In the genomic region with DNA sequence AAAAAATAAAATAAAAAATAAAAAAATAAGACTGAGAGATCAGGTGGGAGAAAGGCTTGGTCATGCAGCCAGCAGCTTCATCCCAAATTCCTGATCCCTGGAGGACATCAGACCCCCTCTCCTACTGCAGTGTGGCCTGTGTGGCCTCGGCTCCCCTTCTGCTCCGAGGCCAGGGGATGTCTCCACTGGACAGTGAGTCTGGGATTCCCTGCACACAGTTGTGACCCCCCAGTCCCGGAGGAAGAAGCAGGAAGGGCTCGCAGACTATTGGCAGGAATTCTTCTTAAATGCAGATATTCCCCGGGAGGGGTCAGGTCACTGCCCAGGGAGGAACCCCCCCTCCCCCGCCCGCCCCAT, we compare ENCODE assay signal across 8 cellular contexts. TPM values are rescaled to one million over a fixed set of nuclear protein-coding genes. Genes with fewer than 3 reads are reported as not detected.
DNase-seq lines count a peak whose midpoint lies in the region; ATAC-seq and TF ChIP-seq lines count a peak whose summit lies in the region.

No MANE protein-coding gene starts in this region.

- H3K27ac Mint-ChIP-seq in Caco-2 (ENCODE audit: unreplicated experiment) (no peak overlapping the region), neural progenitor cell (no peak overlapping the region)
- H3K27ac Mint-ChIP-seq in CD4-positive, alpha-beta memory T cell = no peak overlapping the region

- H3K36me3 Mint-ChIP-seq in Caco-2 (ENCODE audit: insufficient read depth, unreplicated experiment) (peaks cover 6% of the 10 kb centered on the region), neural progenitor cell (peaks cover 20% of the 10 kb centered on the region)
- peaks cover 0 to 4% of the 10 kb centered on the region in 2 donors for H3K36me3 Mint-ChIP-seq in CD4-positive, alpha-beta memory T cell

- H3K9me3 Mint-ChIP-seq in Caco-2 (ENCODE audit: unreplicated experiment) = no peaks in the 10 kb centered on the region
- H3K9me3 Mint-ChIP-seq in neural progenitor cell = peaks cover 37% of the 10 kb centered on the region
- peaks cover 0 to 3% (median 1%) of the 10 kb centered on the region in 8 donors for H3K9me3 Mint-ChIP-seq in CD4-positive, alpha-beta memory T cell

- peak overlapping the region; percentile 70 for H2AFZ ChIP-seq in neural progenitor cell (replicated peaks)

- POLR2A ChIA-PET in Caco-2 (lab: Charles Lee) = interaction anchor here (0.6 to 1.4 kb wide), 7 partner anchors 16 to 997 kb away, joined by 3 to 6 read pairs (median 5); no protein-coding TSS in a partner anchor
- POLR2A ChIA-PET in CD4-positive, alpha-beta memory T cell (lab: Charles Lee; ENCODE audit: partially characterized antibody) = no interaction called here

- peaks cover 5% of the 10 kb centered on the region for H3F3A ChIP-seq in neural progenitor cell (ENCODE audit: low read depth)

- H3K9me3 ChIP-seq in Caco-2 (no peaks in the 10 kb centered on the region), HUES64 (ENCODE audit: insufficient read depth, low read depth, low read length) (no peaks in the 10 kb centered on the region), ectodermal cell (ENCODE audit: control insufficient read depth, low read length) (no peaks in the 10 kb centered on the region), neural progenitor cell (ENCODE audit: low read depth) (no peaks in the 10 kb centered on the region)
- H3K9me3 ChIP-seq in CD4-positive, alpha-beta memory T cell (ENCODE audit: control insufficient read depth in 1 of 2, low read length in 2 of 2) = no peaks in the 10 kb centered on the region

- H3K4me2 ChIP-seq in neural progenitor cell = peak overlapping the region; percentile 83

- H3K27me3 ChIP-seq in Caco-2 (replicated peaks; ENCODE audit: control insufficient read depth, insufficient read depth, low read length) (no peaks in the 10 kb centered on the region), HUES64 (ENCODE audit: insufficient read depth, low read length) (no peaks in the 10 kb centered on the region), ectodermal cell (ENCODE audit: control insufficient read depth, insufficient read depth, low read length, poor library complexity, severe bottlenecking) (no peaks in the 10 kb centered on the region), neural progenitor cell (no peaks in the 10 kb centered on the region)
- H3K27me3 ChIP-seq in CD4-positive, alpha-beta memory T cell (ENCODE audit: insufficient read depth, low read length) = no peaks in the 10 kb centered on the region

- no peak for ATAC-seq in HG03045 (IDR thresholded peaks at IDR 0.05; ENCODE audit: unreplicated experiment)

- no peaks in the 10 kb centered on the region for H4K20me1 ChIP-seq in neural progenitor cell (ENCODE audit: low read depth)

- WGBS in HUES64 = 11% methylated on average over 7 of the region's 7 CpGs
- 7 to 15% methylated on average over 7 of the region's 7 CpGs for WGBS in ectodermal cell, 2 experiments

- peaks cover 4% of the 10 kb centered on the region for H3K4me1 ChIP-seq in Caco-2
- no peaks in the 10 kb centered on the region for H3K4me1 ChIP-seq in HUES64 (ENCODE audit: insufficient read depth, low read length)
- H3K4me1 ChIP-seq in ectodermal cell (ENCODE audit: control insufficient read depth, insufficient read depth, low read length) = no peaks in the 10 kb centered on the region
- H3K4me1 ChIP-seq in neural progenitor cell = no peaks in the 10 kb centered on the region
- H3K4me1 ChIP-seq in CD4-positive, alpha-beta memory T cell (ENCODE audit: insufficient read depth, low read length) = peaks cover 11% of the 10 kb centered on the region

- H3K9ac ChIP-seq in HUES64 (ENCODE audit: low read depth, low read length) (no peak overlapping the region), neural progenitor cell (no peak overlapping the region)

- no peaks in the 10 kb centered on the region for H3K27me3 Mint-ChIP-seq in Caco-2 (ENCODE audit: insufficient read depth, unreplicated experiment)
- H3K27me3 Mint-ChIP-seq in neural progenitor cell (ENCODE audit: insufficient read depth, low read depth) = peaks cover 2% of the 10 kb centered on the region
- peaks cover 10 to 16% of the 10 kb centered on the region in 2 donors for H3K27me3 Mint-ChIP-seq in CD4-positive, alpha-beta memory T cell

- peaks cover 5% of the 10 kb centered on the region for H3K4me1 Mint-ChIP-seq in Caco-2 (ENCODE audit: low read depth, unreplicated experiment)
- no peaks in the 10 kb centered on the region for H3K4me1 Mint-ChIP-seq in neural progenitor cell
- H3K4me1 Mint-ChIP-seq in CD4-positive, alpha-beta memory T cell = peaks cover 0 to 8% (median 3%) of the 10 kb centered on the region in 4 donors

- no TSS peak for BruUV-seq in Caco-2 (replicated peaks; lab: Mats Ljungman, UMichigan)

- DNase-seq in Caco-2 = no peak
- DNase-seq in neural progenitor cell (ENCODE audit: low spot score) = no peak
- no peak for DNase-seq in CD4-positive, alpha-beta memory T cell
- DNase-seq in NCI-H1930 (lab: John Stamatoyannopoulos, UW) = no peak
- no peak for DNase-seq in NOMO-1 (lab: John Stamatoyannopoulos, UW; ENCODE audit: unreplicated experiment in 2 of 2)

- CTCF ChIA-PET in Caco-2 (lab: Charles Lee) = interaction anchor here (0.6 to 1.0 kb wide), 4 partner anchors 10 to 345 kb away, joined by 3 to 6 read pairs (median 4); no protein-coding TSS in a partner anchor
- CTCF ChIA-PET in CD4-positive, alpha-beta memory T cell (lab: Charles Lee; ENCODE audit: partially characterized antibody) = no interaction called here

- peaks cover 18% of the 10 kb centered on the region for H3K79me2 ChIP-seq in neural progenitor cell (ENCODE audit: low read depth)

- TF ChIP-seq CTCF in Caco-2 (IDR thresholded peaks at IDR 0.05; ENCODE audit: insufficient read depth in 1 of 2, low read depth in 1 of 2, low read length in 1 of 2, severe bottlenecking in 1 of 2, unreplicated experiment in 1 of 2) = no peak
- TF ChIP-seq CTCF in neural progenitor cell (IDR thresholded peaks at IDR 0.05) = no peak

- no peaks in the 10 kb centered on the region for H3K36me3 ChIP-seq in Caco-2 (ENCODE audit: control insufficient read depth, insufficient read depth, low read length)
- H3K36me3 ChIP-seq in HUES64 (ENCODE audit: insufficient read depth, low read length) = no peaks in the 10 kb centered on the region
- H3K36me3 ChIP-seq in ectodermal cell (ENCODE audit: control insufficient read depth, insufficient read depth, low read length) = no peaks in the 10 kb centered on the region
- no peaks in the 10 kb centered on the region for H3K36me3 ChIP-seq in neural progenitor cell
- no peaks in the 10 kb centered on the region for H3K36me3 ChIP-seq in CD4-positive, alpha-beta memory T cell (ENCODE audit: insufficient read depth, low read length)

- intact Hi-C loops in Caco-2 (cut with micrococcal nuclease; ENCODE audit: unreplicated experiment) = loop anchor here (1.0 kb wide), 1 partner anchor 42 kb away; the partner anchor contains the start of gene ZNF627
- intact Hi-C loops in CD4-positive, alpha-beta memory T cell (cut with micrococcal nuclease) = no loop called here

- H3K4me3 Mint-ChIP-seq in Caco-2 (ENCODE audit: unreplicated experiment) = peak overlapping the region; percentile 81
- peak overlapping the region; percentile 98 for H3K4me3 Mint-ChIP-seq in neural progenitor cell
- H3K4me3 Mint-ChIP-seq in CD4-positive, alpha-beta memory T cell = peak overlapping the region in 1 of 8 donors; percentile 82

- H3K27ac ChIP-seq in HUES64 (ENCODE audit: low read depth, low read length) = no peak overlapping the region
- H3K27ac ChIP-seq in ectodermal cell (ENCODE audit: insufficient read depth, low read depth, low read length, poor library complexity, severe bottlenecking) = peak overlapping the region; percentile 26
- H3K27ac ChIP-seq in neural progenitor cell = no peak overlapping the region
- H3K27ac ChIP-seq in CD4-positive, alpha-beta memory T cell (ENCODE audit: low read depth, low read length) = no peak overlapping the region

- H3K4me3 ChIP-seq in Caco-2 (ENCODE audit: low read depth, low read length) (peak overlapping the region; percentile 19), HUES64 (ENCODE audit: low read length) (peak overlapping the region; percentile 98), ectodermal cell (ENCODE audit: insufficient read depth, low read depth, low read length) (peak overlapping the region; percentile 97), neural progenitor cell (peak overlapping the region; percentile 69)
- H3K4me3 ChIP-seq in CD4-positive, alpha-beta memory T cell (ENCODE audit: low read length in 2 of 2) = no peak overlapping the region

RNA-seq across cellular contexts. Expression of gene ZNF627, which starts 41.9 kb away (rescaled TPM):
- total RNA-seq in Caco-2 (2022) = 8.1 and 9.0 TPM in 2 replicates
- 14.2 TPM for polyA plus RNA-seq in HUES64 (2013, experiment 1 of 2)
- 16.5 TPM for polyA plus RNA-seq in HUES64 (2013, experiment 2 of 2)
- polyA plus RNA-seq in ectodermal cell (2013, experiment 1 of 4) = 25.0 TPM
- 26.9 TPM for polyA plus RNA-seq in ectodermal cell (2013, experiment 2 of 4)
- 22.4 TPM for polyA plus RNA-seq in ectodermal cell (2013, experiment 3 of 4)
- 25.0 TPM for polyA plus RNA-seq in ectodermal cell (2013, experiment 4 of 4)
- total RNA-seq in neural progenitor cell (ENCODE audit: low replicate concordance) = 37.7 and 38.5 TPM in 2 replicates
- total RNA-seq in CD4-positive, alpha-beta memory T cell = 10 to 100 TPM; 11.5 to 12.6 TPM
- polyA plus RNA-seq in CD4-positive, alpha-beta memory T cell = 10 to 100 TPM in 1 of 2 donors, 1 to 10 TPM in 1; 6.8 to 10.3 TPM

Comparison
In these comparisons a context has a peak if more than half of its experiments do, and no peak if none do; other contexts are left out.
1. H3K4me3 ChIP-seq: peak in Caco-2 (single experiment), HUES64 (single experiment), ectodermal cell (single experiment) and neural progenitor cell (single experiment); none in CD4-positive, alpha-beta memory T cell (0 of 2).